ENCODE assay signal across 1 cellular context in genomic region chr17:76586741-76587487, GRCh38.
A peak's percentile ranks its signal among the peaks of the same experiment; 100 is the strongest.
TF ChIP-seq lines count a peak whose summit lies in the region.

No MANE protein-coding gene starts in this region.

TF ChIP-seq in HEK293, 187 proteins besides CTCF, POLR2A, EP300 and RAD21 (continued from another document and continues in another):
- TF ChIP-seq, protein P1, sequence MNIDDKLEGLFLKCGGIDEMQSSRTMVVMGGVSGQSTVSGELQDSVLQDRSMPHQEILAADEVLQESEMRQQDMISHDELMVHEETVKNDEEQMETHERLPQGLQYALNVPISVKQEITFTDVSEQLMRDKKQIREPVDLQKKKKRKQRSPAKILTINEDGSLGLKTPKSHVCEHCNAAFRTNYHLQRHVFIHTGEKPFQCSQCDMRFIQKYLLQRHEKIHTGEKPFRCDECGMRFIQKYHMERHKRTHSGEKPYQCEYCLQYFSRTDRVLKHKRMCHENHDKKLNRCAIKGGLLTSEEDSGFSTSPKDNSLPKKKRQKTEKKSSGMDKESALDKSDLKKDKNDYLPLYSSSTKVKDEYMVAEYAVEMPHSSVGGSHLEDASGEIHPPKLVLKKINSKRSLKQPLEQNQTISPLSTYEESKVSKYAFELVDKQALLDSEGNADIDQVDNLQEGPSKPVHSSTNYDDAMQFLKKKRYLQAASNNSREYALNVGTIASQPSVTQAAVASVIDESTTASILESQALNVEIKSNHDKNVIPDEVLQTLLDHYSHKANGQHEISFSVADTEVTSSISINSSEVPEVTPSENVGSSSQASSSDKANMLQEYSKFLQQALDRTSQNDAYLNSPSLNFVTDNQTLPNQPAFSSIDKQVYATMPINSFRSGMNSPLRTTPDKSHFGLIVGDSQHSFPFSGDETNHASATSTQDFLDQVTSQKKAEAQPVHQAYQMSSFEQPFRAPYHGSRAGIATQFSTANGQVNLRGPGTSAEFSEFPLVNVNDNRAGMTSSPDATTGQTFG (tag by site-specific recombination; IDR thresholded peaks at IDR 0.05; ENCODE audit: borderline replicate concordance) = no peak
- TF ChIP-seq KLF8 (tag by site-specific recombination; IDR thresholded peaks at IDR 0.05) (peak; percentile 67), ZNF501 (tag by site-specific recombination; IDR thresholded peaks at IDR 0.05) (peak; percentile 80; the same call in 1 of the 2 replicates), KLF10 (tag by site-specific recombination; IDR thresholded peaks at IDR 0.05) (peak; percentile 77; the same call in 1 of the 2 replicates), ZSCAN16 (tag by site-specific recombination; IDR thresholded peaks at IDR 0.05) (no peak), GLIS1 (tag by site-specific recombination; IDR thresholded peaks at IDR 0.05) (peak; percentile 79), ZNF18 (tag by site-specific recombination; IDR thresholded peaks at IDR 0.05) (peak; percentile 72), ZNF843 (tag by site-specific recombination; IDR thresholded peaks at IDR 0.05) (peak; percentile 57; the same call in 1 of the 2 replicates), ZNF514 (tag by site-specific recombination; IDR thresholded peaks at IDR 0.05) (no peak), ZNF391 (tag by site-specific recombination; IDR thresholded peaks at IDR 0.05; ENCODE audit: borderline replicate concordance, low read depth) (peak; percentile 59; the same call in 1 of the 2 replicates), ZNF335 (tag by site-specific recombination; conservative IDR thresholded peaks at IDR 0.05) (peak; percentile 15), ZNF792 (tag by site-specific recombination; IDR thresholded peaks at IDR 0.05) (no peak), SCRT2 (tag by site-specific recombination; IDR thresholded peaks at IDR 0.05) (peak; percentile 100), ZNF785 (tag by site-specific recombination; IDR thresholded peaks at IDR 0.05) (no peak), ZFP69B (tag by site-specific recombination; IDR thresholded peaks at IDR 0.05) (peak; percentile 30; the same call in 1 of the 2 replicates), OSR2 (tag by site-specific recombination; IDR thresholded peaks at IDR 0.05) (peak; percentile 100), ZNF138 (tag by site-specific recombination; IDR thresholded peaks at IDR 0.05; ENCODE audit: borderline replicate concordance) (no peak), WT1 (tag by site-specific recombination; IDR thresholded peaks at IDR 0.05) (peak; percentile 87), ATF2 (tag by site-specific recombination; IDR thresholded peaks at IDR 0.05; ENCODE audit: low read depth) (no peak), ZIC2 (tag by site-specific recombination; IDR thresholded peaks at IDR 0.05) (peak; percentile 92), IKZF3 (tag by site-specific recombination; IDR thresholded peaks at IDR 0.05) (peak; percentile 71), PATZ1 (tag by site-specific recombination; IDR thresholded peaks at IDR 0.05) (peak; percentile 69), BCL6B (tag by site-specific recombination; IDR thresholded peaks at IDR 0.05) (no peak), BCL11A (tag by site-specific recombination; IDR thresholded peaks at IDR 0.05; ENCODE audit: low read depth) (peak; percentile 81; the same call in 1 of the 2 replicates), ZNF341 (tag by site-specific recombination; IDR thresholded peaks at IDR 0.05; ENCODE audit: low read depth) (no peak), ZNF621 (tag by site-specific recombination; IDR thresholded peaks at IDR 0.05) (no peak), ZSCAN18 (tag by site-specific recombination; IDR thresholded peaks at IDR 0.05) (no peak), KLF1 (tag by site-specific recombination; IDR thresholded peaks at IDR 0.05) (peak; percentile 89), ZNF404 (tag by site-specific recombination; IDR thresholded peaks at IDR 0.05) (no peak)
- TF ChIP-seq, protein P2, sequence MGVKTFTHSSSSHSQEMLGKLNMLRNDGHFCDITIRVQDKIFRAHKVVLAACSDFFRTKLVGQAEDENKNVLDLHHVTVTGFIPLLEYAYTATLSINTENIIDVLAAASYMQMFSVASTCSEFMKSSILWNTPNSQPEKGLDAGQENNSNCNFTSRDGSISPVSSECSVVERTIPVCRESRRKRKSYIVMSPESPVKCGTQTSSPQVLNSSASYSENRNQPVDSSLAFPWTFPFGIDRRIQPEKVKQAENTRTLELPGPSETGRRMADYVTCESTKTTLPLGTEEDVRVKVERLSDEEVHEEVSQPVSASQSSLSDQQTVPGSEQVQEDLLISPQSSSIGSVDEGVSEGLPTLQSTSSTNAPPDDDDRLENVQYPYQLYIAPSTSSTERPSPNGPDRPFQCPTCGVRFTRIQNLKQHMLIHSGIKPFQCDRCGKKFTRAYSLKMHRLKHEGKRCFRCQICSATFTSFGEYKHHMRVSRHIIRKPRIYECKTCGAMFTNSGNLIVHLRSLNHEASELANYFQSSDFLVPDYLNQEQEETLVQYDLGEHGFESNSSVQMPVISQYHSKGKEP (tag by site-specific recombination; IDR thresholded peaks at IDR 0.05) = peak; percentile 90
- TF ChIP-seq, protein P3, sequence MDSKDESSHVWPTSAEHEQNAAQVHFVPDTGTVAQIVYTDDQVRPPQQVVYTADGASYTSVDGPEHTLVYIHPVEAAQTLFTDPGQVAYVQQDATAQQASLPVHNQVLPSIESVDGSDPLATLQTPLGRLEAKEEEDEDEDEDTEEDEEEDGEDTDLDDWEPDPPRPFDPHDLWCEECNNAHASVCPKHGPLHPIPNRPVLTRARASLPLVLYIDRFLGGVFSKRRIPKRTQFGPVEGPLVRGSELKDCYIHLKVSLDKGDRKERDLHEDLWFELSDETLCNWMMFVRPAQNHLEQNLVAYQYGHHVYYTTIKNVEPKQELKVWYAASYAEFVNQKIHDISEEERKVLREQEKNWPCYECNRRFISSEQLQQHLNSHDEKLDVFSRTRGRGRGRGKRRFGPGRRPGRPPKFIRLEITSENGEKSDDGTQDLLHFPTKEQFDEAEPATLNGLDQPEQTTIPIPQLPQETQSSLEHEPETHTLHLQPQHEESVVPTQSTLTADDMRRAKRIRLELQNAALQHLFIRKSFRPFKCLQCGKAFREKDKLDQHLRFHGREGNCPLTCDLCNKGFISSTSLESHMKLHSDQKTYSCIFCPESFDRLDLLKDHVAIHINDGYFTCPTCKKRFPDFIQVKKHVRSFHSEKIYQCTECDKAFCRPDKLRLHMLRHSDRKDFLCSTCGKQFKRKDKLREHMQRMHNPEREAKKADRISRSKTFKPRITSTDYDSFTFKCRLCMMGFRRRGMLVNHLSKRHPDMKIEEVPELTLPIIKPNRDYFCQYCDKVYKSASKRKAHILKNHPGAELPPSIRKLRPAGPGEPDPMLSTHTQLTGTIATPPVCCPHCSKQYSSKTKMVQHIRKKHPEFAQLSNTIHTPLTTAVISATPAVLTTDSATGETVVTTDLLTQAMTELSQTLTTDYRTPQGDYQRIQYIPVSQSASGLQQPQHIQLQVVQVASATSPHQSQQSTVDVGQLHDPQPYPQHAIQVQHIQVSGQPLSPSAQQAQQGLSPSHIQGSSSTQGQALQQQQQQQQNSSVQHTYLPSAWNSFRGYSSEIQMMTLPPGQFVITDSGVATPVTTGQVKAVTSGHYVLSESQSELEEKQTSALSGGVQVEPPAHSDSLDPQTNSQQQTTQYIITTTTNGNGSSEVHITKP (tag by site-specific recombination; IDR thresholded peaks at IDR 0.05) = peak; percentile 92
- TF ChIP-seq, protein P4, sequence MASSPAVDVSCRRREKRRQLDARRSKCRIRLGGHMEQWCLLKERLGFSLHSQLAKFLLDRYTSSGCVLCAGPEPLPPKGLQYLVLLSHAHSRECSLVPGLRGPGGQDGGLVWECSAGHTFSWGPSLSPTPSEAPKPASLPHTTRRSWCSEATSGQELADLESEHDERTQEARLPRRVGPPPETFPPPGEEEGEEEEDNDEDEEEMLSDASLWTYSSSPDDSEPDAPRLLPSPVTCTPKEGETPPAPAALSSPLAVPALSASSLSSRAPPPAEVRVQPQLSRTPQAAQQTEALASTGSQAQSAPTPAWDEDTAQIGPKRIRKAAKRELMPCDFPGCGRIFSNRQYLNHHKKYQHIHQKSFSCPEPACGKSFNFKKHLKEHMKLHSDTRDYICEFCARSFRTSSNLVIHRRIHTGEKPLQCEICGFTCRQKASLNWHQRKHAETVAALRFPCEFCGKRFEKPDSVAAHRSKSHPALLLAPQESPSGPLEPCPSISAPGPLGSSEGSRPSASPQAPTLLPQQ (tag by site-specific recombination; IDR thresholded peaks at IDR 0.05) = peak; percentile 49; the same call in 1 of the 2 replicates
